In the genomic region with DNA sequence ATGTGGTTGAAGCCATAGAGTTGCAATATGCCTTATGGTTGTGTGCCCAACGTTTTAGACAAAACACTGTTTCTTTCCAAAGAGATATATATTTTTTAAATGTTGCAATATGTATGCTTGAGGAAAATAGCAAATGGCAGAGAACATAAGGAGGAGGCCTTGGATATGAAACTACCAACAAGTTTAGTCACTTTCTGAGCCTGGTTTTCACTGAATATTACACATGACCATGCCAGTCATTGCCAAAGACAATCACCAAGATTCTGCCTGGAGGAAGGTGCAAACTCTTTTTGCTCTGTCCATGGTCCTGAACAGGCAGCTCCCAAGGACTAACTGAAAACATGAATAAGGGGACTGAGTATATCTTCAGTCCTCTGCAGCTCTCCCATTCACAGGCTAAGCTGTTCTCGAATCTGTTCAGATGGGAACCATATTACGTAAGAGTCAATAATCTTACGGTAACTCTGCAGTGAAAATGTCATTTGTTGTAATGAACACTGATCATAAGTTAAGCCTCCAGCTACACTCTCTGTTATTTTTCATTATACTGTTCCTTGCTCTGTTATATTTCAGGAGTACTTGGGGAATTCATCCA, we compare ENCODE assay signal across 11 cellular contexts.
DNase-seq lines count a peak whose midpoint lies in the region; ATAC-seq, FAIRE-seq and TF ChIP-seq lines count a peak whose summit lies in the region.
"Had no signal": no experiment of that assay in that cellular context is flagged by ENCODE, and none has a peak within 500 bp of the region (broad histone marks: within the 10 kb centered on the region; RNA-seq: fewer than 3 reads in every experiment).

No MANE protein-coding gene starts in this region.

- no peaks in the 10 kb centered on the region for H3K4me1 ChIP-seq in adrenal gland (replicated peaks in 1 of 2)

- H3K4me3 ChIP-seq in adrenal gland, result no peak overlapping the region

- no peak overlapping the region for H3K4me3 Mint-ChIP-seq in Calu3 (ENCODE audit: low read depth, unreplicated experiment)
- no peak overlapping the region for H3K4me3 Mint-ChIP-seq in activated T-cell treated with anti-CD3 and anti-CD28 coated beads, Interleukin-2, amount 50 U/mL, for 24 hours
- H3K4me3 Mint-ChIP-seq: naive thymus-derived CD8-positive, alpha-beta T cell had no signal

- no peaks in the 10 kb centered on the region for H3K36me3 ChIP-seq in adrenal gland (replicated peaks in 1 of 2)

- H3K27ac Mint-ChIP-seq in Calu3 (ENCODE audit: unreplicated experiment), result no peak overlapping the region
- no peak overlapping the region for H3K27ac Mint-ChIP-seq in activated T-cell treated with anti-CD3 and anti-CD28 coated beads, Interleukin-2, amount 50 U/mL, for 24 hours

- TF ChIP-seq CTCF in Calu3 (IDR thresholded peaks at IDR 0.05; ENCODE audit: unreplicated experiment) (no peak), adrenal gland (IDR thresholded peaks at IDR 0.05) (no peak)

- ATAC-seq in GM18505 (IDR thresholded peaks at IDR 0.05; ENCODE audit: unreplicated experiment) (no peak), GM21447 (IDR thresholded peaks at IDR 0.05; ENCODE audit: unreplicated experiment) (no peak)
- ATAC-seq: activated CD4-positive, CD25-positive, alpha-beta regulatory T cell treated with anti-CD3 and anti-CD28 coated beads, Interleukin-2, amount 50 U/mL, for 24 hours; naive thymus-derived CD8-positive, alpha-beta T cell had no signal

- BruUV-seq in Calu3 (replicated peaks; lab: Mats Ljungman, UMichigan), result no TSS peak

- no peaks in the 10 kb centered on the region for H3K27me3 Mint-ChIP-seq in Calu3 (ENCODE audit: unreplicated experiment)
- H3K27me3 Mint-ChIP-seq in activated T-cell treated with anti-CD3 and anti-CD28 coated beads, Interleukin-2, amount 50 U/mL, for 24 hours, result no peaks in the 10 kb centered on the region
- H3K27me3 Mint-ChIP-seq: naive thymus-derived CD8-positive, alpha-beta T cell had no signal

- H3K27me3 ChIP-seq in adrenal gland, result no peaks in the 10 kb centered on the region

- peaks cover 9% of the 10 kb centered on the region for H3K9me3 Mint-ChIP-seq in Calu3 (ENCODE audit: low read depth, unreplicated experiment)
- peaks cover 17% of the 10 kb centered on the region for H3K9me3 Mint-ChIP-seq in activated T-cell treated with anti-CD3 and anti-CD28 coated beads, Interleukin-2, amount 50 U/mL, for 24 hours

- H3K9me3 ChIP-seq in adrenal gland (replicated peaks in 1 of 3), result no peaks in the 10 kb centered on the region

- no peak overlapping the region for H3K27ac ChIP-seq in adrenal gland

- intact Hi-C loops in Calu3 (cut with micrococcal nuclease; ENCODE audit: unreplicated experiment) (no loop called here), adrenal gland (cut with DNase I) (no loop called here)

- TF ChIP-seq POLR2A in adrenal gland (IDR thresholded peaks at IDR 0.05) (no peak), GM18505 (IDR thresholded peaks at IDR 0.05; ENCODE audit: borderline replicate concordance, extremely low read depth, insufficient read depth, insufficient read length) (no peak)

- FAIRE-seq in HTR-8/SVneo (lab: Jason Lieb, UNC), result no peak

- 53 to 69% (median 61%) methylated on average over 4 of the region's 4 CpGs for WGBS in adrenal gland, 4 donors

- CTCF ChIA-PET in Calu3 (lab: Charles Lee), result no interaction called here

- H3K36me3 Mint-ChIP-seq in Calu3 (ENCODE audit: insufficient read depth, unreplicated experiment), result no peaks in the 10 kb centered on the region
- peaks cover 46% of the 10 kb centered on the region for H3K36me3 Mint-ChIP-seq in activated T-cell treated with anti-CD3 and anti-CD28 coated beads, Interleukin-2, amount 50 U/mL, for 24 hours (ENCODE audit: low read depth)

- no peaks in the 10 kb centered on the region for H3K4me1 Mint-ChIP-seq in Calu3 (ENCODE audit: low read depth, unreplicated experiment)
- no peaks in the 10 kb centered on the region for H3K4me1 Mint-ChIP-seq in activated T-cell treated with anti-CD3 and anti-CD28 coated beads, Interleukin-2, amount 50 U/mL, for 24 hours (ENCODE audit: low read depth)

- DNase-seq in Calu3 (peak; percentile 4), HTR-8/SVneo (ENCODE audit: insufficient read length, low spot score) (peak; percentile 17), adrenal gland (peak in 4 of 7 donors; percentile 5 to 25 (median 17)), islet precursor cell (peak; percentile 65)
- no peak for DNase-seq in stimulated activated CD4-positive, alpha-beta T cell treated with anti-CD3 and anti-CD28 coated beads, Interleukin-4, amount 100 ng/mL, for 24 hours
- no peak for DNase-seq in activated T-cell treated with anti-CD3 and anti-CD28 coated beads, Interleukin-2, amount 50 U/mL, for 24 hours
- DNase-seq: NCI-H345 had no signal

Comparison
In these comparisons a context has a peak if more than half of its experiments do, and no peak if none do; other contexts are left out.
1. DNase-seq: peak in Calu3 (single experiment), HTR-8/SVneo (single experiment), adrenal gland (4 of 7) and islet precursor cell (single experiment); none in stimulated activated CD4-positive, alpha-beta T cell treated with anti-CD3 and anti-CD28 coated beads, Interleukin-4, amount 100 ng/mL, for 24 hours (single experiment) and activated T-cell treated with anti-CD3 and anti-CD28 coated beads, Interleukin-2, amount 50 U/mL, for 24 hours (single experiment).